In the genomic region with DNA sequence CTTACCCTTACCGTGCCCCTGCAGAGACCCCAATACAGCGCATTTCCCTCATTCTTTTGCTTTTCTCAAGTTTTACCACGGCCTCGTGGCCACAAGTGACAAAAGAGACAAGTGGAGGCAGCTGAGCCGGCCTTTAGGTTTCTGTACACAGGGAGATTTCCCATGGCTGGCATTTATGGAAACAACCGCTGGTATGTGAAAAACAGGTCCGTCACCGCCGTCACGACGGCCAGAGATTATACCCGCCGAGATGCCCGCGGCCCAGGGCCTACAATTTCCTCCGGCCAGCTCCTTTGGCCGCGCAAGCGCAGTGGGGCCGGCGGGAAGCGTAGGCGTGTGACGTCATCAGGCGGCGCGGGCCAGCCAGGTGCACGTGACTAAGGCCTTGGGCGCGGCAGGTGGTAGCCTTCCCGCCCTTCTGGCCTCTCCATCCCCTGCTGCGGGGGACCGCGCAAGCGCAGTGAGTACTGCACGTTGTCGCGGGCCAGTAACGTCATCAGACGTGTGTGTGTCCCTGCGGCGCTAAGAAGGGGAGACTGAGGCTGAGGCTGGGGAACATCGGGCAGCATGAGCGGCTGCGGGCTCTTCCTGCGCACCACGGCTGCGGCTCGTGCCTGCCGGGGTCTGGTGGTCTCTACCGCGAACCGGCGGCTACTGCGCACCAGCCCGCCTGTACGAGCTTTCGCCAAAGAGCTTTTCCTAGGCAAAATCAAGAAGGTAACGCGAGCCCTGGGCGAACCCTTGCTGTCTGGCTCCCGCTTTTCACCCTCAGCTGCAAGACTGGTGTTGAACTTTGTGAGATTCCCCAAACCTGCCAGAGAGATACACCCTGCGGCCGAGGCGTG, we compare ENCODE assay signal across 8 cellular contexts. TPM values are rescaled to one million over a fixed set of nuclear protein-coding genes. Genes with fewer than 3 reads are reported as not detected.
DNase-seq lines count a peak whose midpoint lies in the region; ATAC-seq, FAIRE-seq and TF ChIP-seq lines count a peak whose summit lies in the region.

A gene (plus strand): TSS at position 496 of the 845 bp plus-strand sequence. CDS start 72 bp downstream, at position 568.

- FAIRE-seq in pancreas (lab: Jason Lieb, UNC) = no peak

- peak within 1 kb of the TSS; percentile 95 for H3K4me3 ChIP-seq in GM12865 (ENCODE audit: low read depth, low read length)
- peak within 1 kb of the TSS; percentile 56 to 83 (median 78) for H3K4me3 ChIP-seq in pancreas
- peak within 1 kb of the TSS; percentile 74 to 76 for H3K4me3 ChIP-seq in tibial artery

- H3K27me3 Mint-ChIP-seq in activated naive CD8-positive, alpha-beta T cell treated with anti-CD3 and anti-CD28 coated beads, Interleukin-2, amount 50 U/mL, for 24 hours = peaks cover 3% of the 10 kb centered on the region

- H3K9me3 Mint-ChIP-seq in activated naive CD8-positive, alpha-beta T cell treated with anti-CD3 and anti-CD28 coated beads, Interleukin-2, amount 50 U/mL, for 24 hours = no peaks in the 10 kb centered on the region

- H3K4me1 ChIP-seq in pancreas = peaks cover 6 to 32% (median 22%) of the 10 kb centered on the region in 3 donors
- H3K4me1 ChIP-seq in tibial artery = peaks cover 0 to 42% (median 28%) of the 10 kb centered on the region in 4 donors

- H3K27me3 ChIP-seq in pancreas (no peaks in the 10 kb centered on the region), tibial artery (no peaks in the 10 kb centered on the region)

- H3K27ac ChIP-seq in pancreas = peak within 1 kb of the TSS; percentile 74 to 92 (median 88)
- peak within 1 kb of the TSS; percentile 91 to 96 for H3K27ac ChIP-seq in tibial artery

- H3K9me3 ChIP-seq in pancreas (no peaks in the 10 kb centered on the region), tibial artery (no peaks in the 10 kb centered on the region)

- peak within 1 kb of the TSS; percentile 98 for H3K27ac Mint-ChIP-seq in activated naive CD8-positive, alpha-beta T cell treated with anti-CD3 and anti-CD28 coated beads, Interleukin-2, amount 50 U/mL, for 24 hours

- ATAC-seq in HG02763 (IDR thresholded peaks at IDR 0.05; ENCODE audit: unreplicated experiment) = peak; percentile 94
- peak; percentile 93 for ATAC-seq in activated naive CD8-positive, alpha-beta T cell treated with anti-CD3 and anti-CD28 coated beads, Interleukin-2, amount 50 U/mL, for 24 hours
- peak; percentile 98 for ATAC-seq in Right ventricle myocardium superior (ENCODE audit: poor library complexity)
- peak; percentile 96 to 99 (median 98) for ATAC-seq in pancreas

- WGBS in pancreas, 2 donors = 0% methylated on average over 64 to 65 of the region's 65 CpGs

- H3K4me1 Mint-ChIP-seq in activated naive CD8-positive, alpha-beta T cell treated with anti-CD3 and anti-CD28 coated beads, Interleukin-2, amount 50 U/mL, for 24 hours = peaks cover 76% of the 10 kb centered on the region

- H3K36me3 ChIP-seq in pancreas = no peaks in the 10 kb centered on the region
- H3K36me3 ChIP-seq in tibial artery = peaks cover 0 to 8% (median 1%) of the 10 kb centered on the region in 3 donors

- DNase-seq in GM12865 (ENCODE audit: low read depth) (peak; percentile 99), NCI-H1417 treated with DMSO at 0.1 percent for 48 hours (lab: John Stamatoyannopoulos, UW) (peak; percentile 97), SW480 (ENCODE audit: low spot score) (peak; percentile 96), Right ventricle myocardium superior (peak; percentile 99), pancreas (peak; percentile 95 to 100 (median 99)), tibial artery (peak; percentile 97 to 99)
- peak; percentile 99 for DNase-seq in activated naive CD8-positive, alpha-beta T cell treated with anti-CD3 and anti-CD28 coated beads, Interleukin-2, amount 50 U/mL, for 24 hours

- TF ChIP-seq CTCF in GM12865 (IDR thresholded peaks at IDR 0.05; ENCODE audit: insufficient read depth, low read depth, low read length, missing control alignments) (no peak), pancreas (IDR thresholded peaks at IDR 0.05) (no peak), tibial artery (IDR thresholded peaks at IDR 0.05) (peak in 1 of 2 experiments; percentile 25)

- H3K4me3 Mint-ChIP-seq in activated naive CD8-positive, alpha-beta T cell treated with anti-CD3 and anti-CD28 coated beads, Interleukin-2, amount 50 U/mL, for 24 hours = peak within 1 kb of the TSS; percentile 97

- peaks cover 20% of the 10 kb centered on the region for H3K36me3 Mint-ChIP-seq in activated naive CD8-positive, alpha-beta T cell treated with anti-CD3 and anti-CD28 coated beads, Interleukin-2, amount 50 U/mL, for 24 hours (ENCODE audit: low read depth)

- intact Hi-C loops in Right ventricle myocardium superior (cut with DNase I) (no loop called here), pancreas (cut with DNase I) (no loop called here), tibial artery (cut with DNase I; ENCODE audit: low total_unique reads) (loop anchor here (5.0 to 10.0 kb wide), 3 partner anchors 155 to 265 kb away; a partner anchor contains a TSS)

RNA-seq across cellular contexts. Expression of the gene that starts here (rescaled TPM):
- total RNA-seq in Right ventricle myocardium superior (46.6 TPM), pancreas (10 to 100 TPM; 18.0 to 26.7 (median 22.3) TPM)
- 10 to 100 TPM; 28.5 to 30.5 TPM for polyA plus RNA-seq in pancreas

Comparison
In these comparisons a context has a peak if more than half of its experiments do, and no peak if none do; other contexts are left out.
1. Peak in every context shown above with its lines: DNase-seq, ATAC-seq, H3K4me3 ChIP-seq and H3K27ac ChIP-seq.